18 cellular contexts compared by ENCODE assay signal in genomic region chr17:69757794-69758430, GRCh38.
DNase-seq lines count a peak whose midpoint lies in the region; ATAC-seq, FAIRE-seq and TF ChIP-seq lines count a peak whose summit lies in the region.
"Had no signal": no experiment of that assay in that cellular context is flagged by ENCODE, and none has a peak within 500 bp of the region (broad histone marks: within the 10 kb centered on the region; RNA-seq: fewer than 3 reads in every experiment).

No MANE protein-coding gene starts in this region.

- no peaks in the 10 kb centered on the region for H3K4me1 Mint-ChIP-seq in activated CD8-positive, alpha-beta T cell treated with anti-CD3 and anti-CD28 coated beads, Interleukin-2, amount 10 ng/mL, durations not matched to agents 7 days and 5 days (ENCODE audit: low read depth)
- H3K4me1 Mint-ChIP-seq: stimulated activated effector memory CD8-positive, alpha-beta T cell treated with anti-CD3 and anti-CD28 coated beads, Interleukin-12 subunit alpha, Interleukin-12 subunit beta, amount 100 ng/mL, for 72 hours had no signal

- DNase-seq in H54 (ENCODE audit: insufficient read length, low spot score) = no peak
- peak; percentile 65 for DNase-seq in SIG-M5 (lab: John Stamatoyannopoulos, UW)
- DNase-seq in fibroblast of the aortic adventitia (ENCODE audit: low read depth) = peak; percentile 94
- no peak for DNase-seq in activated CD8-positive, alpha-beta T cell treated with anti-CD3 and anti-CD28 coated beads, Interleukin-2, amount 10 ng/mL, durations not matched to agents 7 days and 5 days
- no peak for DNase-seq in HuH-7 (ENCODE audit: low spot score)
- DNase-seq: activated CD8-positive, alpha-beta T cell treated with anti-CD3 and anti-CD28 coated beads for 36 hours; activated gamma-delta T cell treated with Interleukin-2 at 50 U/mL for 16 hours; BE2C; caudate nucleus; stimulated activated CD4-positive, alpha-beta T cell treated with anti-CD3 and anti-CD28 coated beads, Interleukin-2, amount 100 ng/mL, for 48 hours; uterus had no signal

- peak overlapping the region; percentile 33; the same call in 1 of the 2 replicates for H3K4me3 ChIP-seq in ACC112 (ENCODE audit: low read depth, low read length)
- no peak overlapping the region for H3K4me3 ChIP-seq in fibroblast of the aortic adventitia (ENCODE audit: low read depth, low read length)
- H3K4me3 ChIP-seq: uterus had no signal

- FAIRE-seq in H54 (lab: Jason Lieb, UNC) = peak; percentile 75
- FAIRE-seq: endothelial cell of umbilical vein, H1 had no signal

- CTCF ChIA-PET in activated CD8-positive, alpha-beta T cell treated with anti-CD3 and anti-CD28 coated beads, Interleukin-2, amount 10 ng/mL, durations not matched to agents 7 days and 5 days (lab: Charles Lee) = interaction anchor here (1.3 kb wide), 1 partner anchor 151 kb away, joined by 4 read pairs; no protein-coding TSS in a partner anchor

- H3K4me1 ChIP-seq in ACC112 (ENCODE audit: control insufficient read depth, insufficient read depth, low read length, unreplicated experiment) = peaks cover 48% of the 10 kb centered on the region
- H3K4me1 ChIP-seq: BE2C, uterus had no signal

- no peak for ATAC-seq in activated CD8-positive, alpha-beta T cell treated with anti-CD3 and anti-CD28 coated beads, Interleukin-2, amount 10 ng/mL, durations not matched to agents 7 days and 5 days
- ATAC-seq in GM19023 (IDR thresholded peaks at IDR 0.05; ENCODE audit: unreplicated experiment) (no peak), GM19328 (IDR thresholded peaks at IDR 0.05; ENCODE audit: unreplicated experiment) (no peak)
- ATAC-seq: activated CD8-positive, alpha-beta T cell treated with anti-CD3 and anti-CD28 coated beads for 36 hours; Panc1; stimulated activated effector memory CD8-positive, alpha-beta T cell treated with anti-CD3 and anti-CD28 coated beads, Interleukin-12 subunit alpha, Interleukin-12 subunit beta, amount 100 ng/mL, for 72 hours had no signal

- peaks cover 3% of the 10 kb centered on the region for H3K27me3 Mint-ChIP-seq in activated CD8-positive, alpha-beta T cell treated with anti-CD3 and anti-CD28 coated beads, Interleukin-2, amount 10 ng/mL, durations not matched to agents 7 days and 5 days (ENCODE audit: low read depth)

- TF ChIP-seq POLR2A in H54 (IDR thresholded peaks at IDR 0.05; ENCODE audit: low read depth, low read length) = no peak

- no peaks in the 10 kb centered on the region for H3K36me3 Mint-ChIP-seq in activated CD8-positive, alpha-beta T cell treated with anti-CD3 and anti-CD28 coated beads, Interleukin-2, amount 10 ng/mL, durations not matched to agents 7 days and 5 days (ENCODE audit: low read depth)
- H3K36me3 Mint-ChIP-seq: stimulated activated effector memory CD8-positive, alpha-beta T cell treated with anti-CD3 and anti-CD28 coated beads, Interleukin-12 subunit alpha, Interleukin-12 subunit beta, amount 100 ng/mL, for 72 hours had no signal

- no peak overlapping the region for H3K4me3 Mint-ChIP-seq in activated CD8-positive, alpha-beta T cell treated with anti-CD3 and anti-CD28 coated beads, Interleukin-2, amount 10 ng/mL, durations not matched to agents 7 days and 5 days
- H3K4me3 Mint-ChIP-seq: activated CD8-positive, alpha-beta T cell treated with anti-CD3 and anti-CD28 coated beads for 36 hours; stimulated activated effector memory CD8-positive, alpha-beta T cell treated with anti-CD3 and anti-CD28 coated beads, Interleukin-12 subunit alpha, Interleukin-12 subunit beta, amount 100 ng/mL, for 72 hours had no signal

- no peaks in the 10 kb centered on the region for H3K36me3 ChIP-seq in ACC112 (ENCODE audit: insufficient read depth, low read length)
- H3K36me3 ChIP-seq: BE2C, uterus had no signal

- no peaks in the 10 kb centered on the region for H3K27me3 ChIP-seq in ACC112 (ENCODE audit: insufficient read depth, low read length)
- H3K27me3 ChIP-seq: BE2C, uterus had no signal

- H2AFZ ChIP-seq in ACC112 (ENCODE audit: low read length, unreplicated experiment) = peak overlapping the region; percentile 9

- POLR2A ChIA-PET in activated CD8-positive, alpha-beta T cell treated with anti-CD3 and anti-CD28 coated beads, Interleukin-2, amount 10 ng/mL, durations not matched to agents 7 days and 5 days (lab: Charles Lee) = no interaction called here

- no peaks in the 10 kb centered on the region for H3K9me3 Mint-ChIP-seq in activated CD8-positive, alpha-beta T cell treated with anti-CD3 and anti-CD28 coated beads, Interleukin-2, amount 10 ng/mL, durations not matched to agents 7 days and 5 days (ENCODE audit: insufficient read depth)
- H3K9me3 Mint-ChIP-seq: activated CD8-positive, alpha-beta T cell treated with anti-CD3 and anti-CD28 coated beads for 36 hours had no signal

- H3K27ac ChIP-seq in ACC112 (ENCODE audit: low read depth, low read length) = peak overlapping the region; percentile 92
- H3K27ac ChIP-seq: uterus had no signal

- no peak for TF ChIP-seq CTCF in fibroblast of the aortic adventitia (IDR thresholded peaks at IDR 0.05; ENCODE audit: insufficient read depth, low read length)

- no peaks in the 10 kb centered on the region for H3K79me2 ChIP-seq in ACC112 (ENCODE audit: control insufficient read depth, insufficient read depth, low read length, unreplicated experiment)

- H3K27ac Mint-ChIP-seq in activated CD8-positive, alpha-beta T cell treated with anti-CD3 and anti-CD28 coated beads, Interleukin-2, amount 10 ng/mL, durations not matched to agents 7 days and 5 days = no peak overlapping the region
- H3K27ac Mint-ChIP-seq: activated CD8-positive, alpha-beta T cell treated with anti-CD3 and anti-CD28 coated beads for 36 hours; stimulated activated effector memory CD8-positive, alpha-beta T cell treated with anti-CD3 and anti-CD28 coated beads, Interleukin-12 subunit alpha, Interleukin-12 subunit beta, amount 100 ng/mL, for 72 hours had no signal

Comparison
In these comparisons a context has a peak if more than half of its experiments do, and no peak if none do; other contexts are left out.
1. DNase-seq: peak in SIG-M5 (single experiment) and fibroblast of the aortic adventitia (single experiment); none in H54 (single experiment), activated CD8-positive, alpha-beta T cell treated with anti-CD3 and anti-CD28 coated beads, Interleukin-2, amount 10 ng/mL, durations not matched to agents 7 days and 5 days (single experiment) and HuH-7 (single experiment).